In the genomic region with DNA sequence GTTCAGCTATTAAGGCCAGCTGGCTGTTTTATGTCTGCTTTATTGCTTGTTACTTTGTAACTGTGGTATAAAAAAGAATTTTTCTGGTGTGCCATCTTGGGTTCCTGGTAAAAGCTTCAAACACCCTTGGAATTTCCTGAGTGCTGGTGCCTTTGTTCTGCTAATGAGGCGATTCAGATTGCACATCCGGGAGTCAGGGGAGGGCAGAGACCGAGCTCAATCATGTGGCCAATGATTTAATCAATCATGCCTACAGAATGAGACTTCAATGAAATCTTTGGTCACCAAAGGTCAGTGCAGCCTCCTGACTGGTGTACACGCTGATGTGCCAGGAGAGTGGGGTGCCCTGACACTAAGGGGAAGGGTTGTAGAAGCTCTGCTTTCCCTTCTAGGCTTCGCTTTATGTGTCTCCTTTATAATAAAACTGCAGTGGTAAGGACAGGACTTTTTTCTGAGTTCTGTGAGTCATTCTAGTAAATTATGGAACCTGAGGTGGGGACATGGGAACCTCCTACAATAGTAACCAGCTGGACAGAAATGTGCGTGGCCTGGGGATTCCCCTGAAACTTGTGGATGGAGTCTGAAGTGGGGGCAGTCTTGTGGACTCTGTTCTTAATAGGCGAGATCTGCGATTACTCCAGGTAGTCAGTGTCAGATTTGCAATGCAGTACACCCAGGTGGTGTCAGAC, we compare ENCODE assay signal across 13 cellular contexts.
A peak's percentile ranks its signal among the peaks of the same experiment; 100 is the strongest.
DNase-seq lines count a peak whose midpoint lies in the region; ATAC-seq, FAIRE-seq and TF ChIP-seq lines count a peak whose summit lies in the region.
"Had no signal": no experiment of that assay in that cellular context is flagged by ENCODE, and none has a peak within 500 bp of the region (broad histone marks: within the 10 kb centered on the region; RNA-seq: fewer than 3 reads in every experiment).

No MANE protein-coding gene starts in this region.

- H3K4me3 ChIP-seq in retinal pigment epithelial cell (ENCODE audit: low read length): no peak overlapping the region
- H3K4me3 ChIP-seq: PC-9, upper lobe of right lung had no signal

- FAIRE-seq in H54 (lab: Jason Lieb, UNC): peak; percentile 53
- FAIRE-seq: colon had no signal

- TF ChIP-seq CTCF in WTC11 (IDR thresholded peaks at IDR 0.05) (no peak), retinal pigment epithelial cell (conservative IDR thresholded peaks at IDR 0.05; ENCODE audit: low read depth, low read length) (no peak)

- ATAC-seq in WTC11 (peak; percentile 85), HG03095 (IDR thresholded peaks at IDR 0.05; ENCODE audit: unreplicated experiment) (no peak)
- ATAC-seq: activated T-helper 17 cell treated with anti-CD3 and anti-CD28 coated beads, Interleukin-2, amount 50 U/mL, for 72 hours; upper lobe of right lung had no signal

- peaks cover 78% of the 10 kb centered on the region for H3K4me1 Mint-ChIP-seq in WTC11
- H3K4me1 Mint-ChIP-seq: activated T-helper 17 cell treated with anti-CD3 and anti-CD28 coated beads, Interleukin-2, amount 50 U/mL, for 72 hours had no signal

- no peaks in the 10 kb centered on the region for H3K9me3 Mint-ChIP-seq in WTC11
- H3K9me3 Mint-ChIP-seq: activated T-helper 17 cell treated with anti-CD3 and anti-CD28 coated beads, Interleukin-2, amount 50 U/mL, for 72 hours had no signal

- H3K27me3 Mint-ChIP-seq in WTC11 (ENCODE audit: low read depth): no peaks in the 10 kb centered on the region
- H3K27me3 Mint-ChIP-seq: activated T-helper 17 cell treated with anti-CD3 and anti-CD28 coated beads, Interleukin-2, amount 50 U/mL, for 72 hours had no signal

- POLR2A ChIA-PET in WTC11 (lab: Charles Lee): interaction anchor here (0.6 to 1.0 kb wide), 2 partner anchors 24 to 37 kb away, joined by 3 to 4 read pairs; no protein-coding TSS in a partner anchor

- DNase-seq in H54 (ENCODE audit: insufficient read length, low spot score) (no peak), WTC11 (ENCODE audit: low spot score) (peak; percentile 60), iPS DF 4.7 (ENCODE audit: extremely low read depth, low spot score) (peak; percentile 76), retinal pigment epithelial cell (ENCODE audit: low read depth) (peak; percentile 39), NCI-H1105 (lab: John Stamatoyannopoulos, UW) (no peak), AG08396 (ENCODE audit: low spot score) (no peak), HPDE6-E6E7 (ENCODE audit: extremely low spot score) (no peak)
- DNase-seq: HCEC 1CT, PC-9, upper lobe of right lung had no signal

- H3K27ac Mint-ChIP-seq in WTC11: peak overlapping the region; percentile 100
- H3K27ac Mint-ChIP-seq: activated T-helper 17 cell treated with anti-CD3 and anti-CD28 coated beads, Interleukin-2, amount 50 U/mL, for 72 hours had no signal

- peak overlapping the region; percentile 56 for H3K4me3 Mint-ChIP-seq in WTC11
- H3K4me3 Mint-ChIP-seq: activated T-helper 17 cell treated with anti-CD3 and anti-CD28 coated beads, Interleukin-2, amount 50 U/mL, for 72 hours had no signal

- peaks cover 6% of the 10 kb centered on the region for H3K36me3 Mint-ChIP-seq in WTC11

- CTCF ChIA-PET in WTC11 (lab: Charles Lee): interaction anchor here (1.0 kb wide), 1 partner anchor 130 kb away, joined by 3 read pairs; no protein-coding TSS in a partner anchor

- no peak for TF ChIP-seq POLR2A in H54 (IDR thresholded peaks at IDR 0.05; ENCODE audit: low read depth, low read length)

TF ChIP-seq in WTC11, 78 proteins besides CTCF, POLR2A, EP300 and RAD21:
- TF ChIP-seq, protein P1, sequence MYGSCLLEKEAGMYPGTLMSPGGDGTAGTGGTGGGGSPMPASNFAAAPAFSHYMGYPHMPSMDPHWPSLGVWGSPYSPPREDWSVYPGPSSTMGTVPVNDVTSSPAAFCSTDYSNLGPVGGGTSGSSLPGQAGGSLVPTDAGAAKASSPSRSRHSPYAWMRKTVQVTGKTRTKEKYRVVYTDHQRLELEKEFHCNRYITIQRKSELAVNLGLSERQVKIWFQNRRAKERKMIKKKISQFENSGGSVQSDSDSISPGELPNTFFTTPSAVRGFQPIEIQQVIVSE (CRISPR knock-in tag; IDR thresholded peaks at IDR 0.05; ENCODE audit: borderline replicate concordance): no peak
- peak; percentile 43; the same call in 1 of the 2 replicates for TF ChIP-seq TEAD1 (CRISPR knock-in tag; IDR thresholded peaks at IDR 0.05)
- TF ChIP-seq, protein P2, sequence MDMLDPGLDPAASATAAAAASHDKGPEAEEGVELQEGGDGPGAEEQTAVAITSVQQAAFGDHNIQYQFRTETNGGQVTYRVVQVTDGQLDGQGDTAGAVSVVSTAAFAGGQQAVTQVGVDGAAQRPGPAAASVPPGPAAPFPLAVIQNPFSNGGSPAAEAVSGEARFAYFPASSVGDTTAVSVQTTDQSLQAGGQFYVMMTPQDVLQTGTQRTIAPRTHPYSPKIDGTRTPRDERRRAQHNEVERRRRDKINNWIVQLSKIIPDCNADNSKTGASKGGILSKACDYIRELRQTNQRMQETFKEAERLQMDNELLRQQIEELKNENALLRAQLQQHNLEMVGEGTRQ (CRISPR knock-in tag; IDR thresholded peaks at IDR 0.05): peak; percentile 51
- TF ChIP-seq, protein P3, sequence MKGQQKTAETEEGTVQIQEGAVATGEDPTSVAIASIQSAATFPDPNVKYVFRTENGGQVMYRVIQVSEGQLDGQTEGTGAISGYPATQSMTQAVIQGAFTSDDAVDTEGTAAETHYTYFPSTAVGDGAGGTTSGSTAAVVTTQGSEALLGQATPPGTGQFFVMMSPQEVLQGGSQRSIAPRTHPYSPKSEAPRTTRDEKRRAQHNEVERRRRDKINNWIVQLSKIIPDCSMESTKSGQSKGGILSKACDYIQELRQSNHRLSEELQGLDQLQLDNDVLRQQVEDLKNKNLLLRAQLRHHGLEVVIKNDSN (CRISPR knock-in tag; IDR thresholded peaks at IDR 0.05): peak; percentile 34; the same call in 1 of the 2 replicates

Comparison
In these comparisons a context has a peak if more than half of its experiments do, and no peak if none do; other contexts are left out.
1. DNase-seq: peak in WTC11 (single experiment), iPS DF 4.7 (single experiment) and retinal pigment epithelial cell (single experiment); none in H54 (single experiment), NCI-H1105 (single experiment), AG08396 (single experiment) and HPDE6-E6E7 (single experiment).